In the genomic region with DNA sequence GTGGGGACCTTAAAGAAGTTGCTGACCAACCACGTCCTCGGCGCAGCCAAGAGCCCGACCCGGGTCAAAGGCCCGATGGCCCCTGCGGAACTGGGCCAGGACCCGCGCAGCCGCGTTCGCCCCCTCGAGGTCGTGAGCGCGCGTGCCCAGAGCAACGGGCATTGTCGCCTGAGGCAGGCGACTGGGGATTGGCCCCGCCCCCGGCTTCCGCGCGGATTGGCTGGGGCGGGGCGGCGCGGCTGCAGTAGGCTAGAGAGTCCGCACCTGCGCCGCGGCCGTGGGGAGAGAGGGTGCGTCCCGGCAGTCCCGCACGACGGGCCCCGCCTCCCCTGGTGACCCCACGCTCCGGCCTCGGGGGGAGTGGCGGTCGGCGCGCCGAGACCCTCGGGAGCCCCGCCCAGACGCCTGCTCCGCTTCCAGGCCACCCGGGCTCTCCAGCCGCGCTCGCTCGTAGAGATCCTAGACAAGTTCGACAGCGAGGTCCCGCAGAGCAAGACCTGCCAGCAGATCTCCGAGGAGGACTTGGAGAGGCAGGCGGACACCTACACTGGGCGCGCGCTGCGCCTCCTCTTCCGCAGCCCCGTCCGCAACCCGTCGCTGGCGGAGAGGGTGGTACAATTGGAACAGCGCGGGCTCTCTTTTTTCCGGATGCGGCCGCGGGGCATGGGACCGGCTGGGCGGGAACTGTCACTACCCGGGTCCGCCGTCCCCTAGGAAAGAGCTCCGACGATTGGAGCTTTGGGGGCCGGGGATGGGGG, we compare ENCODE assay signal across 1 cellular context.
A peak's percentile ranks its signal among the peaks of the same experiment; 100 is the strongest.
TF ChIP-seq lines count a peak whose summit lies in the region.

No MANE protein-coding gene starts in this region.

TF ChIP-seq in HepG2, 621 proteins besides CTCF, POLR2A, EP300 and RAD21 (continued from another document):
- TF ChIP-seq PCBP2 (optimal IDR thresholded peaks at IDR 0.05; ENCODE audit: low read depth, low read length, poor library complexity, severe bottlenecking) (no peak), ZKSCAN1 (IDR thresholded peaks at IDR 0.05; ENCODE audit: low read length) (no peak), MIXL1 (CRISPR knock-in tag; IDR thresholded peaks at IDR 0.05) (no peak), ASH2L (IDR thresholded peaks at IDR 0.05; ENCODE audit: insufficient read length, low read depth, low read length) (no peak), PHB2 (IDR thresholded peaks at IDR 0.05; ENCODE audit: partially characterized antibody) (no peak), NFKB2 (CRISPR knock-in tag; IDR thresholded peaks at IDR 0.05; ENCODE audit: borderline replicate concordance) (0 out of 2 replicates have a peak, but pooled peaks have one; percentile 38), ZNF142 (CRISPR knock-in tag; IDR thresholded peaks at IDR 0.05) (peak; percentile 40; the same call in 1 of the 2 replicates), ZNF101 (CRISPR knock-in tag; IDR thresholded peaks at IDR 0.05; ENCODE audit: borderline replicate concordance, low read depth) (no peak), ZNF737 (CRISPR knock-in tag; IDR thresholded peaks at IDR 0.05; ENCODE audit: borderline replicate concordance) (no peak), CAMTA2 (CRISPR knock-in tag; IDR thresholded peaks at IDR 0.05; ENCODE audit: borderline replicate concordance) (no peak), NPAS2 (CRISPR knock-in tag; IDR thresholded peaks at IDR 0.05; ENCODE audit: borderline replicate concordance) (no peak), HOXA3 (CRISPR knock-in tag; IDR thresholded peaks at IDR 0.05) (peak; percentile 80; the same call in 1 of the 2 replicates)
- TF ChIP-seq, protein P1, sequence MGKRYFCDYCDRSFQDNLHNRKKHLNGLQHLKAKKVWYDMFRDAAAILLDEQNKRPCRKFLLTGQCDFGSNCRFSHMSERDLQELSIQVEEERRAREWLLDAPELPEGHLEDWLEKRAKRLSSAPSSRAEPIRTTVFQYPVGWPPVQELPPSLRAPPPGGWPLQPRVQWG (CRISPR knock-in tag; IDR thresholded peaks at IDR 0.05; ENCODE audit: borderline replicate concordance, low read depth) = no peak
- TF ChIP-seq, protein P2, sequence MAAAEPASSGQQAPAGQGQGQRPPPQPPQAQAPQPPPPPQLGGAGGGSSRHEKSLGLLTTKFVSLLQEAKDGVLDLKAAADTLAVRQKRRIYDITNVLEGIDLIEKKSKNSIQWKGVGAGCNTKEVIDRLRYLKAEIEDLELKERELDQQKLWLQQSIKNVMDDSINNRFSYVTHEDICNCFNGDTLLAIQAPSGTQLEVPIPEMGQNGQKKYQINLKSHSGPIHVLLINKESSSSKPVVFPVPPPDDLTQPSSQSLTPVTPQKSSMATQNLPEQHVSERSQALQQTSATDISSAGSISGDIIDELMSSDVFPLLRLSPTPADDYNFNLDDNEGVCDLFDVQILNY (CRISPR knock-in tag; conservative IDR thresholded peaks at IDR 0.05) = no peak; the same call in 1 of the 2 replicates
- TF ChIP-seq, protein P3, sequence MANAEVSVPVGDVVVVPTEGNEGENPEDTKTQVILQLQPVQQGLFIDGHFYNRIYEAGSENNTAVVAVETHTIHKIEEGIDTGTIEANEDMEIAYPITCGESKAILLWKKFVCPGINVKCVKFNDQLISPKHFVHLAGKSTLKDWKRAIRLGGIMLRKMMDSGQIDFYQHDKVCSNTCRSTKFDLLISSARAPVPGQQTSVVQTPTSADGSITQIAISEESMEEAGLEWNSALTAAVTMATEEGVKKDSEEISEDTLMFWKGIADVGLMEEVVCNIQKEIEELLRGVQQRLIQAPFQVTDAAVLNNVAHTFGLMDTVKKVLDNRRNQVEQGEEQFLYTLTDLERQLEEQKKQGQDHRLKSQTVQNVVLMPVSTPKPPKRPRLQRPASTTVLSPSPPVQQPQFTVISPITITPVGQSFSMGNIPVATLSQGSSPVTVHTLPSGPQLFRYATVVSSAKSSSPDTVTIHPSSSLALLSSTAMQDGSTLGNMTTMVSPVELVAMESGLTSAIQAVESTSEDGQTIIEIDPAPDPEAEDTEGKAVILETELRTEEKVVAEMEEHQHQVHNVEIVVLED (CRISPR knock-in tag; IDR thresholded peaks at IDR 0.05; ENCODE audit: borderline replicate concordance) = peak; percentile 89
